ENCODE assay signal across 16 cellular contexts in genomic region chr4:41719417-41719816, GRCh38. TPM values are rescaled to one million over a fixed set of nuclear protein-coding genes. Genes with fewer than 3 reads are reported as not detected.
"Had no signal": no experiment of that assay in that cellular context is flagged by ENCODE, and none has a peak within 500 bp of the region (broad histone marks: within the 10 kb centered on the region; RNA-seq: fewer than 3 reads in every experiment).

No MANE protein-coding gene starts in this region.

- ATAC-seq: activated CD8-positive, alpha-beta memory T cell treated with anti-CD3 and anti-CD28 coated beads, Interleukin-2, amount 10 ng/mL, durations not matched to agents 7 days and 5 days; activated T-cell treated with anti-CD3 and anti-CD28 coated beads, Interleukin-2, amount 50 U/mL, for 4 hours; left cardiac atrium; lower lobe of right lung; naive thymus-derived CD4-positive, alpha-beta T cell; stimulated activated memory B cell treated with anti-CD40 and anti-IgM and Interleukin-4, amounts not matched to agents 10 μg/mL and 1 μg/mL and 100 μg/mL, for 72 hours had no signal

- DNase-seq: activated CD4-positive, alpha-beta T cell treated with anti-CD3 and anti-CD28 coated beads, Interleukin-2, amount 50 U/mL, for 48 hours; activated CD4-positive, CD25-positive, alpha-beta regulatory T cell treated with anti-CD3 and anti-CD28 coated beads, Interleukin-2, amount 50 U/mL, for 72 hours; activated CD8-positive, alpha-beta memory T cell treated with anti-CD3 and anti-CD28 coated beads, Interleukin-2, amount 10 ng/mL, durations not matched to agents 7 days and 5 days; activated gamma-delta T cell; activated naive CD8-positive, alpha-beta T cell treated with anti-CD3 and anti-CD28 coated beads, Interleukin-2, amount 10 ng/mL, durations not matched to agents 7 days and 5 days; activated T-cell treated with anti-CD3 and anti-CD28 coated beads, Interleukin-2, amount 50 U/mL, for 4 hours; aorta; hippocampal formation; left cardiac atrium; lower lobe of right lung; naive thymus-derived CD4-positive, alpha-beta T cell; T-helper 9 cell had no signal

- H3K27ac ChIP-seq: cardiac muscle cell, lower lobe of right lung, right atrium auricular region had no signal

- H3K9me3 ChIP-seq: lower lobe of right lung, right atrium auricular region had no signal

- H3K27me3 ChIP-seq: right atrium auricular region had no signal

- H3K4me3 ChIP-seq: cardiac muscle cell, lower lobe of right lung, right atrium auricular region, smooth muscle cell had no signal

RNA-seq across cellular contexts. Expression of gene PHOX2B, which starts 29.1 kb away (rescaled TPM):
- polyA plus RNA-seq: aorta; cardiac muscle cell; naive thymus-derived CD4-positive, alpha-beta T cell; smooth muscle cell had no signal
